In genomic region chr11:47191137-47191536, GRCh38 we compare ENCODE assay signal across 8 cellular contexts. TPM values are rescaled to one million over a fixed set of nuclear protein-coding genes. Genes with fewer than 3 reads are reported as not detected.
DNase-seq lines count a peak whose midpoint lies in the region; ATAC-seq, FAIRE-seq and TF ChIP-seq lines count a peak whose summit lies in the region.
"Not testable (repeated sequence)": the region's sequence is repeated elsewhere in the genome, so short reads cannot be mapped to it uniquely, and the experiment has no call there.
"Had no signal": no experiment of that assay in that cellular context is flagged by ENCODE, and none has a peak within 500 bp of the region (broad histone marks: within the 10 kb centered on the region; RNA-seq: fewer than 3 reads in every experiment).

No MANE protein-coding gene starts in this region.

- DNase-seq in Caco-2; GM23338 (ENCODE audit: low spot score); endothelial cell of umbilical vein (ENCODE audit: low read depth, low spot score); neuronal stem cell (ENCODE audit: low spot score): not testable (repeated sequence)
- peak; percentile 27 for DNase-seq in NCI-H226
- DNase-seq in RPMI7951 (ENCODE audit: low read depth), result peak; percentile 37
- DNase-seq in adipocyte (ENCODE audit: low read depth), result peak; percentile 7

- not testable (repeated sequence) for H2BK12ac ChIP-seq in neuronal stem cell (ENCODE audit: low read length)

- H3K14ac ChIP-seq in neuronal stem cell (ENCODE audit: low read length), result not testable (repeated sequence)

- H3K36me3 Mint-ChIP-seq in Caco-2 (ENCODE audit: insufficient read depth, unreplicated experiment), result peaks cover 31% of the 10 kb centered on the region
- not testable (repeated sequence) for H3K36me3 Mint-ChIP-seq in GM23338 (ENCODE audit: low read depth)

- not testable (repeated sequence) for H3K9me1 ChIP-seq in endothelial cell of umbilical vein (replicated peaks; ENCODE audit: control insufficient read depth, extremely low read depth, insufficient read depth, low read length)

- ATAC-seq in GM23338, result not testable (repeated sequence)

- H3K18ac ChIP-seq in neuronal stem cell (ENCODE audit: low read length), result not testable (repeated sequence)

- not testable (repeated sequence) for H3K79me1 ChIP-seq in neuronal stem cell (ENCODE audit: low read depth, low read length)

- not testable (repeated sequence) for H2BK15ac ChIP-seq in neuronal stem cell (ENCODE audit: low read length)

- dilution Hi-C loops in endothelial cell of umbilical vein (cut with MboI; ENCODE audit: extremely low pct_ligation_motif_present, low sequenced_read_pairs), result not testable (repeated sequence)

- not testable (repeated sequence) for H3K9me3 Mint-ChIP-seq in Caco-2 (ENCODE audit: unreplicated experiment); GM23338

- peak overlapping the region; percentile 45 for H2AK5ac ChIP-seq in neuronal stem cell (ENCODE audit: low read depth, low read length)

- not testable (repeated sequence) for H3K27me3 Mint-ChIP-seq in Caco-2 (ENCODE audit: insufficient read depth, unreplicated experiment)
- H3K27me3 Mint-ChIP-seq in GM23338 (ENCODE audit: insufficient read depth, low read depth, poor library complexity), result peaks cover 19% of the 10 kb centered on the region

- TF ChIP-seq POLR2A in endothelial cell of umbilical vein (IDR thresholded peaks at IDR 0.05; ENCODE audit: low read depth, low read length), result not testable (repeated sequence)

- not testable (repeated sequence) for H3K79me2 ChIP-seq in GM23338 (replicated peaks; ENCODE audit: insufficient read depth); endothelial cell of umbilical vein (ENCODE audit: control insufficient read depth, insufficient read depth, low read length)

- not testable (repeated sequence) for H4K20me1 ChIP-seq in GM23338 (replicated peaks; ENCODE audit: insufficient read depth); endothelial cell of umbilical vein (replicated peaks; ENCODE audit: control insufficient read depth, extremely low read depth, insufficient read depth, low read length)

- not testable (repeated sequence) for BruUV-seq in Caco-2 (replicated peaks; lab: Mats Ljungman, UMichigan); endothelial cell of umbilical vein (replicated peaks; lab: Mats Ljungman, UMichigan)

- not testable (repeated sequence) for H3K9ac ChIP-seq in adipocyte (ENCODE audit: low read length); endothelial cell of umbilical vein (replicated peaks; ENCODE audit: extremely low read depth, insufficient read depth, low read length); neuronal stem cell (ENCODE audit: low read depth, low read length, poor library complexity)

- not testable (repeated sequence) for H4K8ac ChIP-seq in neuronal stem cell (ENCODE audit: low read depth, low read length)

- not testable (repeated sequence) for H3K4me3 ChIP-seq in Caco-2 (ENCODE audit: low read depth, low read length); GM23338; adipocyte (ENCODE audit: low read length); endothelial cell of umbilical vein (replicated peaks in 1 of 3; ENCODE audit: insufficient read depth in 1 of 3, low read depth in 1 of 3, low read length in 3 of 3); neuronal stem cell (ENCODE audit: low read length in 2 of 2)

- H3K27me3 ChIP-seq in Caco-2 (replicated peaks; ENCODE audit: control insufficient read depth, insufficient read depth, low read length); adipocyte (replicated peaks; ENCODE audit: control insufficient read depth, insufficient read depth, low read length); endothelial cell of umbilical vein (ENCODE audit: control insufficient read depth in 2 of 2, insufficient read depth in 2 of 2, low read length in 2 of 2): not testable (repeated sequence)
- H3K27me3 ChIP-seq in GM23338 (ENCODE audit: insufficient read depth) (peaks cover 20% of the 10 kb centered on the region), neuronal stem cell (ENCODE audit: control insufficient read depth in 3 of 3, insufficient read depth in 3 of 3, low read depth in 1 of 3, low read length in 3 of 3) (peaks cover 2 to 40% (median 25%) of the 10 kb centered on the region in 3 experiments)

- WGBS in neuronal stem cell (ENCODE audit: extremely low coverage in 2 of 2, insufficient read length in 2 of 2, insufficient replicate concordance in 1 of 2), 2 donors, result no CpG with 5 or more reads among the region's 10 CpGs

- CTCF ChIA-PET in Caco-2 (lab: Charles Lee); endothelial cell of umbilical vein (lab: Charles Lee): not testable (repeated sequence)

- TF ChIP-seq CTCF in Caco-2 (IDR thresholded peaks at IDR 0.05; ENCODE audit: insufficient read depth in 1 of 2, low read depth in 1 of 2, low read length in 1 of 2, severe bottlenecking in 1 of 2, unreplicated experiment in 1 of 2); GM23338 (conservative IDR thresholded peaks at IDR 0.05; ENCODE audit: low read depth in 2 of 2); endothelial cell of umbilical vein (IDR thresholded peaks at IDR 0.05; ENCODE audit: extremely low read depth in 1 of 2, insufficient read depth in 1 of 2, low read depth in 1 of 2, low read length in 2 of 2): not testable (repeated sequence)

- not testable (repeated sequence) for H3K4ac ChIP-seq in neuronal stem cell (ENCODE audit: low read length)

- POLR2A ChIA-PET in Caco-2 (lab: Charles Lee); endothelial cell of umbilical vein (lab: Charles Lee): not testable (repeated sequence)

- FAIRE-seq in endothelial cell of umbilical vein (lab: Jason Lieb, UNC), result peak; percentile 15

- H3K23ac ChIP-seq in neuronal stem cell (ENCODE audit: low read depth, low read length, poor library complexity), result not testable (repeated sequence)

- H2BK5ac ChIP-seq in neuronal stem cell (ENCODE audit: low read length), result not testable (repeated sequence)

- intact Hi-C loops in Caco-2 (cut with micrococcal nuclease; ENCODE audit: unreplicated experiment); endothelial cell of umbilical vein (cut with micrococcal nuclease): not testable (repeated sequence)

- not testable (repeated sequence) for H3K9me3 ChIP-seq in Caco-2; adipocyte (ENCODE audit: control insufficient read depth, low read length); endothelial cell of umbilical vein (replicated peaks; ENCODE audit: control insufficient read depth, insufficient read depth, low read length); neuronal stem cell (replicated peaks in 1 of 2; ENCODE audit: control insufficient read depth in 2 of 2, insufficient read depth in 1 of 2, low read depth in 1 of 2, low read length in 2 of 2)

- not testable (repeated sequence) for H3K4me2 ChIP-seq in GM23338; endothelial cell of umbilical vein (ENCODE audit: insufficient read depth, low read length); neuronal stem cell (ENCODE audit: insufficient read depth, low read length, poor library complexity, severe bottlenecking)

- peaks cover 70% of the 10 kb centered on the region for H3K4me1 ChIP-seq in Caco-2
- H3K4me1 ChIP-seq in GM23338 (ENCODE audit: insufficient read depth), result not testable (repeated sequence)
- H3K4me1 ChIP-seq in adipocyte (ENCODE audit: control insufficient read depth, insufficient read depth, low read length), result peaks cover 12% of the 10 kb centered on the region
- peaks cover 10% of the 10 kb centered on the region for H3K4me1 ChIP-seq in endothelial cell of umbilical vein (ENCODE audit: control insufficient read depth, extremely low read depth, insufficient read depth, low read length)
- peaks cover 7 to 11% of the 10 kb centered on the region in 2 donors for H3K4me1 ChIP-seq in neuronal stem cell (ENCODE audit: control insufficient read depth in 2 of 2, insufficient read depth in 1 of 2, low read depth in 1 of 2, low read length in 2 of 2)

- H2AFZ ChIP-seq in GM23338; endothelial cell of umbilical vein (ENCODE audit: low read depth, low read length); neuronal stem cell (ENCODE audit: low read length): not testable (repeated sequence)

- H3K4me3 Mint-ChIP-seq in Caco-2 (ENCODE audit: unreplicated experiment), result peak overlapping the region; percentile 42
- not testable (repeated sequence) for H3K4me3 Mint-ChIP-seq in GM23338

- H3F3A ChIP-seq in GM23338 (replicated peaks; ENCODE audit: low read depth), result peaks cover 30% of the 10 kb centered on the region

- H3K27ac Mint-ChIP-seq in Caco-2 (ENCODE audit: unreplicated experiment), result peak overlapping the region; percentile 67
- peak overlapping the region; percentile 48; the same call in 1 of the 2 replicates for H3K27ac Mint-ChIP-seq in GM23338

- H4K91ac ChIP-seq in neuronal stem cell (ENCODE audit: low read depth, low read length, poor library complexity), result not testable (repeated sequence)

- peaks cover 34% of the 10 kb centered on the region for H3K4me1 Mint-ChIP-seq in Caco-2 (ENCODE audit: low read depth, unreplicated experiment)
- peaks cover 12% of the 10 kb centered on the region for H3K4me1 Mint-ChIP-seq in GM23338

- H3K9me2 ChIP-seq in GM23338 (ENCODE audit: insufficient read depth), result not testable (repeated sequence)

- H2BK120ac ChIP-seq in neuronal stem cell (ENCODE audit: low read depth, low read length), result not testable (repeated sequence)

- not testable (repeated sequence) for H3K36me3 ChIP-seq in Caco-2 (ENCODE audit: control insufficient read depth, insufficient read depth, low read length); GM23338 (ENCODE audit: insufficient read depth); adipocyte (ENCODE audit: control insufficient read depth, insufficient read depth, low read length, severe bottlenecking); endothelial cell of umbilical vein (ENCODE audit: control insufficient read depth in 2 of 2, extremely low read depth in 1 of 2, insufficient read depth in 2 of 2, low read length in 2 of 2); neuronal stem cell (replicated peaks in 1 of 2; ENCODE audit: control insufficient read depth in 2 of 2, insufficient read depth in 2 of 2, low read length in 2 of 2)

- not testable (repeated sequence) for H3K27ac ChIP-seq in GM23338 (ENCODE audit: low read depth); endothelial cell of umbilical vein (ENCODE audit: insufficient read depth, low read depth, low read length); neuronal stem cell (replicated peaks; ENCODE audit: low read length)

RNA-seq across cellular contexts. Expression of gene PACSIN3, which starts 4.9 kb away (rescaled TPM):
- total RNA-seq in Caco-2 (2022) (72.8 and 76.7 TPM in 2 replicates), endothelial cell of umbilical vein (27.2 and 29.0 TPM in 2 replicates)
- 66.5 and 72.1 TPM in 2 replicates for total RNA-seq in GM23338 (2014; rRNA removed; shearing (Covaris generic))
- polyA plus RNA-seq in GM23338 (2016; fragmentation: Nextera tagmentation; extraction: Ambion mirVana) (38.8 and 39.6 TPM in 2 replicates), endothelial cell of umbilical vein (14.7 and 15.2 TPM in 2 replicates)
- total RNA-seq in RPMI7951 (2014; rRNA removed; shearing (Covaris generic)), result 19.8 and 22.7 TPM in 2 replicates
- polyA plus RNA-seq in endothelial cell of umbilical vein (2011; cell fraction: cytosol; rRNA removed), result 16.3 and 20.6 TPM in 2 replicates
- polyA plus RNA-seq in endothelial cell of umbilical vein (2011; cell fraction: nucleus; rRNA removed), result 16.6 and 18.6 TPM in 2 replicates
- polyA plus RNA-seq in endothelial cell of umbilical vein (2012), result 16.3 and 27.6 TPM in 2 replicates
- 7.5 and 11.2 TPM in 2 replicates for polyA minus RNA-seq in endothelial cell of umbilical vein
- polyA minus RNA-seq in endothelial cell of umbilical vein (2011; cell fraction: cytosol; rRNA and poly(A)+ RNA removed), result 129 TPM
- 8.0 and 10.8 TPM in 2 replicates for polyA minus RNA-seq in endothelial cell of umbilical vein (2011; cell fraction: nucleus; rRNA and poly(A)+ RNA removed)
- polyA plus RNA-seq in neuronal stem cell (2013, experiment 1 of 2), result 5.1 TPM
- polyA plus RNA-seq in neuronal stem cell (2013, experiment 2 of 2), result 5.5 TPM
- polyA plus RNA-seq: CD8-positive, alpha-beta memory T cell had no signal

RNA-seq across cellular contexts. Expression of gene ARFGAP2, which starts 14.5 kb away (rescaled TPM):
- total RNA-seq in Caco-2 (2022) (99.9 and 100.0 TPM in 2 replicates), endothelial cell of umbilical vein (78.9 and 84.3 TPM in 2 replicates)
- total RNA-seq in GM23338 (2014; rRNA removed; shearing (Covaris generic)), result 111 and 122 TPM in 2 replicates
- polyA plus RNA-seq in GM23338 (2016; fragmentation: Nextera tagmentation; extraction: Ambion mirVana) (24.2 and 25.6 TPM in 2 replicates), endothelial cell of umbilical vein (101 and 108 TPM in 2 replicates)
- total RNA-seq in RPMI7951 (2014; rRNA removed; shearing (Covaris generic)), result 63.4 and 74.5 TPM in 2 replicates
- polyA plus RNA-seq in endothelial cell of umbilical vein (2011; cell fraction: cytosol; rRNA removed), result 66.2 and 77.5 TPM in 2 replicates
- 210 and 239 TPM in 2 replicates for polyA plus RNA-seq in endothelial cell of umbilical vein (2011; cell fraction: nucleus; rRNA removed)
- polyA plus RNA-seq in endothelial cell of umbilical vein (2012), result 45.1 and 70.9 TPM in 2 replicates
- polyA minus RNA-seq in endothelial cell of umbilical vein, result 111 and 135 TPM in 2 replicates
- 35.0 TPM for polyA minus RNA-seq in endothelial cell of umbilical vein (2011; cell fraction: cytosol; rRNA and poly(A)+ RNA removed)
- 143 and 150 TPM in 2 replicates for polyA minus RNA-seq in endothelial cell of umbilical vein (2011; cell fraction: nucleus; rRNA and poly(A)+ RNA removed)
- 43.5 TPM for polyA plus RNA-seq in neuronal stem cell (2013, experiment 1 of 2)
- polyA plus RNA-seq in neuronal stem cell (2013, experiment 2 of 2), result 44.2 TPM

RNA-seq across cellular contexts. Expression of gene DDB2, which starts 23.6 kb away (rescaled TPM):
- total RNA-seq in Caco-2 (2022), result 42.2 and 43.7 TPM in 2 replicates
- 62.5 and 63.1 TPM in 2 replicates for total RNA-seq in GM23338 (2014; rRNA removed; shearing (Covaris generic))
- 58.7 and 60.2 TPM in 2 replicates for polyA plus RNA-seq in GM23338 (2016; fragmentation: Nextera tagmentation; extraction: Ambion mirVana)
- total RNA-seq in RPMI7951 (2014; rRNA removed; shearing (Covaris generic)), result 22.7 and 35.0 TPM in 2 replicates
- 92.4 and 112 TPM in 2 replicates for total RNA-seq in endothelial cell of umbilical vein
- 86.1 and 96.6 TPM in 2 replicates for polyA plus RNA-seq in endothelial cell of umbilical vein
- 70.3 and 77.1 TPM in 2 replicates for polyA plus RNA-seq in endothelial cell of umbilical vein (2011; cell fraction: cytosol; rRNA removed)
- 234 and 235 TPM in 2 replicates for polyA plus RNA-seq in endothelial cell of umbilical vein (2011; cell fraction: nucleus; rRNA removed)
- 93.7 and 116 TPM in 2 replicates for polyA plus RNA-seq in endothelial cell of umbilical vein (2012)
- 72.1 and 77.4 TPM in 2 replicates for polyA minus RNA-seq in endothelial cell of umbilical vein
- polyA minus RNA-seq in endothelial cell of umbilical vein (2011; cell fraction: cytosol; rRNA and poly(A)+ RNA removed), result 45.6 TPM
- 58.0 and 75.8 TPM in 2 replicates for polyA minus RNA-seq in endothelial cell of umbilical vein (2011; cell fraction: nucleus; rRNA and poly(A)+ RNA removed)
- polyA plus RNA-seq in neuronal stem cell (2013, experiment 1 of 2), result 96.5 TPM
- polyA plus RNA-seq in neuronal stem cell (2013, experiment 2 of 2), result 91.1 TPM

RNA-seq across cellular contexts. Expression of gene ACP2, which starts 57.5 kb away (rescaled TPM):
- total RNA-seq in Caco-2 (2022), result 44.7 and 48.2 TPM in 2 replicates
- 32.1 and 33.5 TPM in 2 replicates for total RNA-seq in GM23338 (2014; rRNA removed; shearing (Covaris generic))
- 5.6 and 7.3 TPM in 2 replicates for polyA plus RNA-seq in GM23338 (2016; fragmentation: Nextera tagmentation; extraction: Ambion mirVana)
- total RNA-seq in RPMI7951 (2014; rRNA removed; shearing (Covaris generic)), result 27.1 and 39.9 TPM in 2 replicates
- total RNA-seq in endothelial cell of umbilical vein, result 35.6 and 39.7 TPM in 2 replicates
- 49.2 and 52.6 TPM in 2 replicates for polyA plus RNA-seq in endothelial cell of umbilical vein
- polyA plus RNA-seq in endothelial cell of umbilical vein (2011; cell fraction: cytosol; rRNA removed), result 32.4 and 38.2 TPM in 2 replicates
- polyA plus RNA-seq in endothelial cell of umbilical vein (2011; cell fraction: nucleus; rRNA removed), result 44.8 and 56.0 TPM in 2 replicates
- polyA plus RNA-seq in endothelial cell of umbilical vein (2012), result 22.8 and 24.6 TPM in 2 replicates
- 36.5 and 42.3 TPM in 2 replicates for polyA minus RNA-seq in endothelial cell of umbilical vein
- 26.8 TPM for polyA minus RNA-seq in endothelial cell of umbilical vein (2011; cell fraction: cytosol; rRNA and poly(A)+ RNA removed)
- polyA minus RNA-seq in endothelial cell of umbilical vein (2011; cell fraction: nucleus; rRNA and poly(A)+ RNA removed), result 23.0 and 23.4 TPM in 2 replicates
- 14.9 TPM for polyA plus RNA-seq in neuronal stem cell (2013, experiment 1 of 2)
- polyA plus RNA-seq in neuronal stem cell (2013, experiment 2 of 2), result 16.5 TPM
